Comparison of ENCODE assay signal across 13 cellular contexts in the genomic region with DNA sequence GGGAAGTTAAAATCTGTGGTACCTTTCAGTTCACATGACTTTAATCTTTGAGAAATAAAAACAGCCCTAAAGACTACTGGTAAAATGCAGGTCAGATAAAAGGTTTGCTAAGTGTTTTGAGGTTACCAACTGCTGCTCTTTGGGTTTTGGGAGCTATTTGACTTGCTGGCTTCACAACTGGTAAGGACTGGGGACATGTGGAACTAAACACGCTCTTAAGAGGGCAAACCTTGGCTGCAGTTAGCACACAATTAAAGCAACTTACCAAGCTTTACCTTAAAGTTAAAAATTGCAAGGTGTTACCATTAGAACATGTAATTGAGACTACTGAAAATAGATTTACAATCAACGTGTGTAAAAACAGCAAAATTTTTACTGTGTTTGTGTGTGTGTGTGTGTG.
DNase-seq lines count a peak whose midpoint lies in the region; TF ChIP-seq lines count a peak whose summit lies in the region.
"Had no signal": no experiment of that assay in that cellular context is flagged by ENCODE, and none has a peak within 500 bp of the region (broad histone marks: within the 10 kb centered on the region; RNA-seq: fewer than 3 reads in every experiment).

No MANE protein-coding gene starts in this region.

- H3K9me3 ChIP-seq in HUES48 (ENCODE audit: control insufficient read depth, insufficient read depth, low read length) (no peaks in the 10 kb centered on the region), esophagus squamous epithelium (no peaks in the 10 kb centered on the region)
- H3K9me3 ChIP-seq: MG63, tibial artery had no signal

- peak overlapping the region; percentile 68 for H3K27ac Mint-ChIP-seq in osteocyte (ENCODE audit: unreplicated experiment)
- H3K27ac Mint-ChIP-seq: activated naive CD8-positive, alpha-beta T cell treated with anti-CD3 and anti-CD28 coated beads for 36 hours; naive thymus-derived CD8-positive, alpha-beta T cell had no signal

- H3K27me3 ChIP-seq in HUES48 (ENCODE audit: control insufficient read depth, insufficient read depth, low read length) (peaks cover 36% of the 10 kb centered on the region), esophagus squamous epithelium (no peaks in the 10 kb centered on the region), brain microvascular endothelial cell (replicated peaks) (no peaks in the 10 kb centered on the region)
- H3K27me3 ChIP-seq: MG63, tibial artery had no signal

- H3K36me3 Mint-ChIP-seq in osteocyte (ENCODE audit: unreplicated experiment), result peaks cover 1% of the 10 kb centered on the region
- H3K36me3 Mint-ChIP-seq: activated naive CD8-positive, alpha-beta T cell treated with anti-CD3 and anti-CD28 coated beads for 36 hours; naive thymus-derived CD8-positive, alpha-beta T cell had no signal

- intact Hi-C loops in esophagus squamous epithelium (cut with DNase I), result no loop called here

- H3K4me1 Mint-ChIP-seq in osteocyte (ENCODE audit: unreplicated experiment), result peaks cover 40% of the 10 kb centered on the region

- DNase-seq in DMS79 (lab: John Stamatoyannopoulos, UW), result peak; percentile 33
- DNase-seq in esophagus squamous epithelium (lab: John Stamatoyannopoulos, UW), result no peak
- no peak for DNase-seq in osteocyte (ENCODE audit: extremely low spot score, unreplicated experiment)
- no peak for DNase-seq in brain microvascular endothelial cell
- DNase-seq in activated effector memory CD4-positive, alpha-beta T cell treated with anti-CD3 and anti-CD28 coated beads, Interleukin-2, amount 50 U/mL, for 16 hours, result no peak
- DNase-seq in KBM-7, result no peak
- no peak for DNase-seq in NCI-H524 (lab: John Stamatoyannopoulos, UW)
- DNase-seq: activated naive CD8-positive, alpha-beta T cell treated with anti-CD3 and anti-CD28 coated beads for 36 hours; naive thymus-derived CD8-positive, alpha-beta T cell; small intestine had no signal

- no peak overlapping the region for H3K4me3 Mint-ChIP-seq in osteocyte (ENCODE audit: unreplicated experiment)
- H3K4me3 Mint-ChIP-seq: naive thymus-derived CD8-positive, alpha-beta T cell had no signal

- peak overlapping the region; percentile 88 for H3K27ac ChIP-seq in HUES48 (ENCODE audit: low read depth, low read length)
- H3K27ac ChIP-seq in esophagus squamous epithelium, result peak overlapping the region in 2 of 4 donors; percentile 0 to 51
- H3K27ac ChIP-seq in brain microvascular endothelial cell, result no peak overlapping the region

- TF ChIP-seq POLR2A in esophagus squamous epithelium (IDR thresholded peaks at IDR 0.05), result no peak

- peak overlapping the region; percentile 56; the same call in 1 of the 2 replicates for H3K4me3 ChIP-seq in HUES48 (ENCODE audit: low read depth, low read length)
- H3K4me3 ChIP-seq in esophagus squamous epithelium, result peak overlapping the region in 3 of 4 donors; percentile 31 to 59 (median 36)
- no peak overlapping the region for H3K4me3 ChIP-seq in brain microvascular endothelial cell (ENCODE audit: low read depth, low read length)

- H3K36me3 ChIP-seq in HUES48 (ENCODE audit: control insufficient read depth, insufficient read depth, low read length) (no peaks in the 10 kb centered on the region), esophagus squamous epithelium (no peaks in the 10 kb centered on the region), brain microvascular endothelial cell (replicated peaks) (no peaks in the 10 kb centered on the region)
- H3K36me3 ChIP-seq: MG63, tibial artery had no signal

- peaks cover 52% of the 10 kb centered on the region for H3K4me1 ChIP-seq in HUES48 (ENCODE audit: control insufficient read depth, insufficient read depth, low read length)
- peaks cover 0 to 15% (median 10%) of the 10 kb centered on the region in 3 donors for H3K4me1 ChIP-seq in esophagus squamous epithelium

- no peaks in the 10 kb centered on the region for H3K9me3 Mint-ChIP-seq in osteocyte (ENCODE audit: unreplicated experiment)
- H3K9me3 Mint-ChIP-seq: activated naive CD8-positive, alpha-beta T cell treated with anti-CD3 and anti-CD28 coated beads for 36 hours; naive thymus-derived CD8-positive, alpha-beta T cell had no signal

- in situ Hi-C loops in brain microvascular endothelial cell (cut with HindIII; ENCODE audit: low pct_ligation_motif_present, low sequenced_read_pairs), result no loop called here
- in situ Hi-C loops in KBM-7 (cut with MboI; ENCODE audit: low pct_unique_long_range_greater_than_20kb, low sequenced_read_pairs), result no loop called here

- H3K27me3 Mint-ChIP-seq in osteocyte (ENCODE audit: unreplicated experiment), result no peaks in the 10 kb centered on the region

- TF ChIP-seq CTCF in esophagus squamous epithelium (IDR thresholded peaks at IDR 0.05) (no peak), osteocyte (IDR thresholded peaks at IDR 0.05) (no peak), brain microvascular endothelial cell (IDR thresholded peaks at IDR 0.05; ENCODE audit: low read depth, low read length, missing control alignments) (no peak)

- H3K9ac ChIP-seq in HUES48 (ENCODE audit: low read depth, low read length), result no peak overlapping the region

- WGBS in esophagus squamous epithelium, 2 donors, result 42 to 48% methylated on average over 2 of the region's 2 CpGs
